Comparison of ENCODE assay signal across 22 cellular contexts in genomic region chr19:5006201-5006600, GRCh38. TPM values are rescaled to one million over a fixed set of nuclear protein-coding genes. Genes with fewer than 3 reads are reported as not detected.
DNase-seq lines count a peak whose midpoint lies in the region; FAIRE-seq and TF ChIP-seq lines count a peak whose summit lies in the region.
"Had no signal": no experiment of that assay in that cellular context is flagged by ENCODE, and none has a peak within 500 bp of the region (broad histone marks: within the 10 kb centered on the region; RNA-seq: fewer than 3 reads in every experiment).

No MANE protein-coding gene starts in this region.

- H3K9me3 Mint-ChIP-seq in HFFc6 = no peaks in the 10 kb centered on the region
- H3K9me3 Mint-ChIP-seq in T-helper 2 cell treated with Interferon-gamma antibody and Interleukin-4, amounts not matched to agents 5 μg/mL and 100 μg/mL, for 36 hours = no peaks in the 10 kb centered on the region
- H3K9me3 Mint-ChIP-seq: natural killer cell had no signal

- no peak overlapping the region for H3K4me3 ChIP-seq in fibroblast of the aortic adventitia (ENCODE audit: low read depth, low read length)
- no peak overlapping the region for H3K4me3 ChIP-seq in osteoblast (ENCODE audit: insufficient read depth, low read length)
- H3K4me3 ChIP-seq: gastroesophageal sphincter, psoas muscle, transverse colon had no signal

- TF ChIP-seq CTCF in HFFc6 (IDR thresholded peaks at IDR 0.05) (no peak), fibroblast of the aortic adventitia (IDR thresholded peaks at IDR 0.05; ENCODE audit: insufficient read depth, low read length) (no peak), osteoblast (IDR thresholded peaks at IDR 0.05; ENCODE audit: extremely low read depth, low read depth, low read length) (no peak), D721Med (IDR thresholded peaks at IDR 0.05; ENCODE audit: insufficient read depth, missing control alignments) (no peak)

- peaks cover 47% of the 10 kb centered on the region for H4K20me1 ChIP-seq in osteoblast (ENCODE audit: insufficient read depth, low read length)

- H3K27me3 Mint-ChIP-seq in HFFc6 (ENCODE audit: insufficient read depth) = no peaks in the 10 kb centered on the region; the same call in 1 of the 2 replicates
- no peaks in the 10 kb centered on the region for H3K27me3 Mint-ChIP-seq in T-helper 2 cell treated with Interferon-gamma antibody and Interleukin-4, amounts not matched to agents 5 μg/mL and 100 μg/mL, for 36 hours (ENCODE audit: low read depth)

- H3K4me2 ChIP-seq in osteoblast (ENCODE audit: insufficient read depth, low read length) = no peak overlapping the region

- no peaks in the 10 kb centered on the region for H3K27me3 ChIP-seq in osteoblast (ENCODE audit: insufficient read depth, low read length)
- H3K27me3 ChIP-seq: gastroesophageal sphincter, transverse colon had no signal

- H3K36me3 Mint-ChIP-seq in HFFc6 (ENCODE audit: low read depth) = no peaks in the 10 kb centered on the region
- H3K36me3 Mint-ChIP-seq in T-helper 2 cell treated with Interferon-gamma antibody and Interleukin-4, amounts not matched to agents 5 μg/mL and 100 μg/mL, for 36 hours (ENCODE audit: low read depth) = peaks cover 15% of the 10 kb centered on the region
- H3K36me3 Mint-ChIP-seq: natural killer cell had no signal

- peak overlapping the region; percentile 64 for H3K27ac Mint-ChIP-seq in HFFc6
- no peak overlapping the region for H3K27ac Mint-ChIP-seq in T-helper 2 cell treated with Interferon-gamma antibody and Interleukin-4, amounts not matched to agents 5 μg/mL and 100 μg/mL, for 36 hours
- H3K27ac Mint-ChIP-seq: endodermal cell, natural killer cell had no signal

- H3K4me1 ChIP-seq in osteoblast (ENCODE audit: insufficient read depth, low read length) = peaks cover 13% of the 10 kb centered on the region

- peaks cover 80% of the 10 kb centered on the region for H3K79me2 ChIP-seq in osteoblast (ENCODE audit: insufficient read depth, low read length)

- DNase-seq in HFFc6 = peak; percentile 19
- DNase-seq in RCC 7860 (ENCODE audit: low spot score) = peak; percentile 40
- peak; percentile 48 for DNase-seq in fibroblast of the aortic adventitia (ENCODE audit: low read depth)
- DNase-seq in osteoblast (ENCODE audit: insufficient read length, low spot score, missing footprints) = peak; percentile 84
- no peak for DNase-seq in NCI-H1417 (lab: John Stamatoyannopoulos, UW)
- no peak for DNase-seq in T-helper 2 cell treated with Interferon-gamma antibody and Interleukin-4, amounts not matched to agents 5 μg/mL and 100 μg/mL, for 36 hours (ENCODE audit: low spot score)
- DNase-seq in D721Med (ENCODE audit: insufficient read length, low spot score) = no peak
- DNase-seq: activated effector memory CD4-positive, alpha-beta T cell treated with Interleukin-2 at 50 U/mL for 16 hours; C1 segment of cervical spinal cord; DMS153; endodermal cell; H7; KBM-7; mammary epithelial cell; natural killer cell; NCI-H1436; psoas muscle; SHP77 treated with DMSO at 0.1 percent for 48 hours; stimulated activated naive CD4-positive, alpha-beta T cell; T-helper 2 cell; transverse colon had no signal

- no peak overlapping the region for H2AFZ ChIP-seq in osteoblast (ENCODE audit: low read length)

- no peaks in the 10 kb centered on the region for H3K36me3 ChIP-seq in osteoblast (ENCODE audit: insufficient read depth, low read length)
- H3K36me3 ChIP-seq: transverse colon had no signal

- FAIRE-seq in RCC 7860 (lab: Jason Lieb, UNC) = no peak
- no peak for FAIRE-seq in D721Med (lab: Jason Lieb, UNC)

- H3K9me3 ChIP-seq in osteoblast (ENCODE audit: low read depth, low read length) = no peaks in the 10 kb centered on the region
- H3K9me3 ChIP-seq: psoas muscle, transverse colon had no signal

- no peak overlapping the region for H3K4me3 Mint-ChIP-seq in HFFc6
- no peak overlapping the region for H3K4me3 Mint-ChIP-seq in T-helper 2 cell treated with Interferon-gamma antibody and Interleukin-4, amounts not matched to agents 5 μg/mL and 100 μg/mL, for 36 hours
- H3K4me3 Mint-ChIP-seq: endodermal cell, natural killer cell had no signal

- H3K4me1 Mint-ChIP-seq in HFFc6 (ENCODE audit: low read depth) = peaks cover 31% of the 10 kb centered on the region
- peaks cover 5% of the 10 kb centered on the region for H3K4me1 Mint-ChIP-seq in T-helper 2 cell treated with Interferon-gamma antibody and Interleukin-4, amounts not matched to agents 5 μg/mL and 100 μg/mL, for 36 hours (ENCODE audit: low read depth)

- peak overlapping the region; percentile 23 for H3K27ac ChIP-seq in osteoblast (ENCODE audit: low read depth, low read length)
- H3K27ac ChIP-seq: gastroesophageal sphincter, psoas muscle, transverse colon had no signal

RNA-seq across cellular contexts. Expression of gene KDM4B, which starts 37.3 kb away (rescaled TPM):
- 10 to 100 TPM; 17.0 to 27.2 (median 20.3) TPM for total RNA-seq in HFFc6 (2021; fragmentation: NEBNext Ultra II Directional; extraction: Animal tissue kit (Norgen Biotek cat#: 25700))
- 13.5 and 17.3 TPM in 2 replicates for total RNA-seq in fibroblast of the aortic adventitia (ENCODE audit: low replicate concordance)
- 19.7 and 22.1 TPM in 2 replicates for total RNA-seq in osteoblast

Comparison
In these comparisons a context has a peak if more than half of its experiments do, and no peak if none do; other contexts are left out.
1. DNase-seq: peak in HFFc6 (single experiment), RCC 7860 (single experiment), fibroblast of the aortic adventitia (single experiment) and osteoblast (single experiment); none in NCI-H1417 (0 of 3), T-helper 2 cell treated with Interferon-gamma antibody and Interleukin-4, amounts not matched to agents 5 μg/mL and 100 μg/mL, for 36 hours (single experiment) and D721Med (single experiment).